In genomic region chr10:79380125-79380917, GRCh38 we compare ENCODE assay signal across 9 cellular contexts. TPM values are rescaled to one million over a fixed set of nuclear protein-coding genes. Genes with fewer than 3 reads are reported as not detected.
DNase-seq lines count a peak whose midpoint lies in the region; ATAC-seq lines count a peak whose summit lies in the region.
"Had no signal": no experiment of that assay in that cellular context is flagged by ENCODE, and none has a peak within 500 bp of the region (broad histone marks: within the 10 kb centered on the region; RNA-seq: fewer than 3 reads in every experiment).

No MANE protein-coding gene starts in this region.

- WGBS in esophagus, 2 donors, result 59 to 60% methylated on average over 14 of the region's 14 CpGs

- no peaks in the 10 kb centered on the region for H3K27me3 ChIP-seq in MG63
- no peaks in the 10 kb centered on the region for H3K27me3 ChIP-seq in esophagus (ENCODE audit: control insufficient read depth in 1 of 2, insufficient read depth in 2 of 2, low read length in 2 of 2)
- no peaks in the 10 kb centered on the region for H3K27me3 ChIP-seq in muscle layer of duodenum (ENCODE audit: low read depth, low read length)

- H3K27ac ChIP-seq in esophagus (ENCODE audit: low read depth in 2 of 2, low read length in 1 of 2) (peak overlapping the region; percentile 64 to 82), muscle layer of duodenum (ENCODE audit: low read length) (peak overlapping the region; percentile 84)

- H3K4me1 ChIP-seq in esophagus (ENCODE audit: control insufficient read depth in 2 of 2, insufficient read depth in 2 of 2, low read length in 1 of 2) (peaks cover 0 to 4% of the 10 kb centered on the region in 2 donors), muscle layer of duodenum (ENCODE audit: control insufficient read depth in 1 of 2, insufficient read depth in 2 of 2, low read length in 2 of 2) (peaks cover 30 to 45% of the 10 kb centered on the region in 2 donors)

- no peak for ATAC-seq in HG03439 (IDR thresholded peaks at IDR 0.05; ENCODE audit: unreplicated experiment)
- ATAC-seq in HG03095 (IDR thresholded peaks at IDR 0.05; ENCODE audit: unreplicated experiment), result no peak

- H3K36me3 ChIP-seq in MG63 (no peaks in the 10 kb centered on the region; the same call in 1 of the 2 replicates), esophagus (ENCODE audit: control insufficient read depth in 2 of 2, insufficient read depth in 2 of 2, low read length in 1 of 2) (no peaks in the 10 kb centered on the region), muscle layer of duodenum (ENCODE audit: control insufficient read depth in 1 of 2, insufficient read depth in 2 of 2, low read length in 2 of 2) (peaks cover 3 to 10% of the 10 kb centered on the region in 2 donors)

- H3K9me3 ChIP-seq in MG63 (no peaks in the 10 kb centered on the region), esophagus (ENCODE audit: control insufficient read depth in 2 of 2, insufficient read depth in 1 of 2, low read depth in 1 of 2, low read length in 1 of 2) (peaks cover 0 to 4% of the 10 kb centered on the region in 2 donors), muscle layer of duodenum (ENCODE audit: control insufficient read depth in 1 of 2, low read length in 2 of 2) (no peaks in the 10 kb centered on the region)

- no peak overlapping the region for H3K4me3 ChIP-seq in MG63
- H3K4me3 ChIP-seq in esophagus (ENCODE audit: low read depth in 1 of 2, low read length in 2 of 2), result no peak overlapping the region
- H3K4me3 ChIP-seq in muscle layer of duodenum (ENCODE audit: low read depth in 1 of 2, low read length in 2 of 2), result peak overlapping the region; percentile 2 to 8

- DNase-seq in A172 (ENCODE audit: low spot score) (peak; percentile 74), MG63 (peak; percentile 58), iPS-NIHi7 (ENCODE audit: extremely low spot score) (no peak), SW480 (ENCODE audit: low spot score) (no peak)
- DNase-seq: immature natural killer cell had no signal

RNA-seq across cellular contexts. Expression of gene PPIF, which starts 33.1 kb away (rescaled TPM):
- total RNA-seq in A172 (2014; rRNA removed; shearing (Covaris generic)), result 38.2 and 47.2 TPM in 2 replicates
- 42.3 and 53.5 TPM in 2 replicates for total RNA-seq in MG63 (2014; rRNA removed; shearing (Covaris generic); ENCODE audit: low replicate concordance)
- polyA plus RNA-seq in esophagus, result 10 to 100 TPM; 38.4 to 57.4 TPM

Comparison
In these comparisons a context has a peak if more than half of its experiments do, and no peak if none do; other contexts are left out.
1. DNase-seq: peak in A172 (single experiment) and MG63 (single experiment); none in iPS-NIHi7 (single experiment) and SW480 (single experiment).
2. H3K4me3 ChIP-seq: peak in muscle layer of duodenum (2 of 2); none in MG63 (single experiment) and esophagus (0 of 2).